1 cellular context compared by ENCODE assay signal in genomic region chr1:175976865-175977642, GRCh38.
TF ChIP-seq lines count a peak whose summit lies in the region.

No MANE protein-coding gene starts in this region.

TF ChIP-seq in SK-N-SH treated with all-trans-retinoic acid at 6 μM for 48 hours, 23 proteins besides CTCF, POLR2A, EP300 and RAD21:
- TF ChIP-seq TSHZ2 (CRISPR knock-in tag; IDR thresholded peaks at IDR 0.05) (peak; percentile 8; the same call in 1 of the 2 replicates), ZC3H10 (CRISPR knock-in tag; IDR thresholded peaks at IDR 0.05) (no peak), SNAI2 (CRISPR knock-in tag; IDR thresholded peaks at IDR 0.05) (no peak), TCF4 (CRISPR knock-in tag; IDR thresholded peaks at IDR 0.05; ENCODE audit: borderline replicate concordance) (peak; percentile 74), ESRRG (CRISPR knock-in tag; IDR thresholded peaks at IDR 0.05) (no peak)
